Comparison of ENCODE assay signal across 26 cellular contexts in genomic region chr4:188554413-188554812, GRCh38.
"Had no signal": no experiment of that assay in that cellular context is flagged by ENCODE, and none has a peak within 500 bp of the region (broad histone marks: within the 10 kb centered on the region; RNA-seq: fewer than 3 reads in every experiment).

No MANE protein-coding gene starts in this region.

- H3K4me1 Mint-ChIP-seq: activated B cell treated with CpG ODN at 0.5 μM for 24 hours; activated CD4-positive, alpha-beta T cell treated with anti-CD3 and anti-CD28 coated beads, Interleukin-2, amount 10 ng/mL, durations not matched to agents 24 days and 14 days; activated CD8-positive, alpha-beta memory T cell treated with anti-CD3 and anti-CD28 coated beads, Interleukin-2, amount 10 ng/mL, durations not matched to agents 7 days and 5 days; activated naive CD4-positive, alpha-beta T cell treated with anti-CD3 and anti-CD28 coated beads, Interleukin-2, amount 50 U/mL, for 24 hours had no signal

- H3K36me3 Mint-ChIP-seq: activated CD8-positive, alpha-beta memory T cell treated with anti-CD3 and anti-CD28 coated beads, Interleukin-2, amount 10 ng/mL, durations not matched to agents 7 days and 5 days; activated naive CD4-positive, alpha-beta T cell treated with anti-CD3 and anti-CD28 coated beads, Interleukin-2, amount 50 U/mL, for 24 hours had no signal

- H3K4me1 ChIP-seq: breast epithelium had no signal

- DNase-seq: activated B cell treated with CpG ODN at 0.5 μM for 24 hours; activated CD4-positive, alpha-beta T cell treated with anti-CD3 and anti-CD28 coated beads for 1 hour; activated CD4-positive, alpha-beta T cell treated with anti-CD3 and anti-CD28 coated beads, Interleukin-2, amount 10 ng/mL, durations not matched to agents 24 days and 14 days; activated CD4-positive, alpha-beta T cell treated with anti-CD3 and anti-CD28 coated beads, Interleukin-2, amount 50 U/mL, for 48 hours; activated CD8-positive, alpha-beta memory T cell treated with anti-CD3 and anti-CD28 coated beads, Interleukin-2, amount 10 ng/mL, durations not matched to agents 7 days and 5 days; activated effector memory CD4-positive, alpha-beta T cell treated with Interleukin-2 at 50 U/mL for 16 hours; activated naive CD4-positive, alpha-beta T cell; activated T-cell treated with anti-CD3 and anti-CD28 coated beads, Interleukin-2, amount 50 U/mL, for 24 hours; aorta; caudate nucleus; MM.1S; NCI-H1105; NCI-H1436 treated with DMSO at 0.1 percent for 48 hours; NCI-H187; NCI-H2081; NCI-H446 treated with DMSO at 0.1 percent for 48 hours; NCI-H526; PC-3; SHP77 treated with DMSO at 0.1 percent for 48 hours; T-helper 9 cell had no signal

- H3K27ac Mint-ChIP-seq: activated B cell treated with CpG ODN at 0.5 μM for 24 hours; activated CD4-positive, alpha-beta T cell treated with anti-CD3 and anti-CD28 coated beads, Interleukin-2, amount 10 ng/mL, durations not matched to agents 24 days and 14 days; activated CD8-positive, alpha-beta memory T cell treated with anti-CD3 and anti-CD28 coated beads, Interleukin-2, amount 10 ng/mL, durations not matched to agents 7 days and 5 days; activated naive CD4-positive, alpha-beta T cell treated with anti-CD3 and anti-CD28 coated beads, Interleukin-2, amount 50 U/mL, for 24 hours; activated T-cell treated with anti-CD3 and anti-CD28 coated beads, Interleukin-2, amount 50 U/mL, for 24 hours; activated T-helper 1 cell treated with anti-CD3 and anti-CD28 coated beads, Interleukin-12 subunit alpha, Interleukin-12 subunit beta, Interleukin-2, Interleukin-4 antibody, amounts not matched to agents 30 ng/mL and 10 ng/mL and 1 ng/mL, durations not matched to agents 14 hours and 24 hours and 36 hours; T-helper 1 cell treated with Interleukin-12 subunit alpha and Interleukin-12 subunit beta and Interleukin-4 antibody, amounts not matched to agents 30 μg/mL and 1 μg/mL, for 36 hours had no signal

- FAIRE-seq: RCC 7860, TTC549 had no signal

- H3K36me3 ChIP-seq: breast epithelium had no signal

- H3K27ac ChIP-seq: breast epithelium had no signal

- H3K4me3 Mint-ChIP-seq: activated B cell treated with CpG ODN at 0.5 μM for 24 hours; activated CD4-positive, alpha-beta T cell treated with anti-CD3 and anti-CD28 coated beads, Interleukin-2, amount 10 ng/mL, durations not matched to agents 24 days and 14 days; activated CD8-positive, alpha-beta memory T cell treated with anti-CD3 and anti-CD28 coated beads, Interleukin-2, amount 10 ng/mL, durations not matched to agents 7 days and 5 days; activated naive CD4-positive, alpha-beta T cell treated with anti-CD3 and anti-CD28 coated beads, Interleukin-2, amount 50 U/mL, for 24 hours; activated T-cell treated with anti-CD3 and anti-CD28 coated beads, Interleukin-2, amount 50 U/mL, for 24 hours; activated T-helper 1 cell treated with anti-CD3 and anti-CD28 coated beads, Interleukin-12 subunit alpha, Interleukin-12 subunit beta, Interleukin-2, Interleukin-4 antibody, amounts not matched to agents 30 ng/mL and 10 ng/mL and 1 ng/mL, durations not matched to agents 14 hours and 24 hours and 36 hours; T-helper 1 cell treated with Interleukin-12 subunit alpha and Interleukin-12 subunit beta and Interleukin-4 antibody, amounts not matched to agents 30 μg/mL and 1 μg/mL, for 36 hours had no signal

- H3K27me3 Mint-ChIP-seq: activated B cell treated with CpG ODN at 0.5 μM for 24 hours; activated CD4-positive, alpha-beta T cell treated with anti-CD3 and anti-CD28 coated beads, Interleukin-2, amount 10 ng/mL, durations not matched to agents 24 days and 14 days; activated CD8-positive, alpha-beta memory T cell treated with anti-CD3 and anti-CD28 coated beads, Interleukin-2, amount 10 ng/mL, durations not matched to agents 7 days and 5 days; activated naive CD4-positive, alpha-beta T cell treated with anti-CD3 and anti-CD28 coated beads, Interleukin-2, amount 50 U/mL, for 24 hours; activated T-cell treated with anti-CD3 and anti-CD28 coated beads, Interleukin-2, amount 50 U/mL, for 24 hours had no signal

- H3K27me3 ChIP-seq: breast epithelium had no signal

- H3K4me3 ChIP-seq: breast epithelium had no signal
